12 cellular contexts compared by ENCODE assay signal in the genomic region with DNA sequence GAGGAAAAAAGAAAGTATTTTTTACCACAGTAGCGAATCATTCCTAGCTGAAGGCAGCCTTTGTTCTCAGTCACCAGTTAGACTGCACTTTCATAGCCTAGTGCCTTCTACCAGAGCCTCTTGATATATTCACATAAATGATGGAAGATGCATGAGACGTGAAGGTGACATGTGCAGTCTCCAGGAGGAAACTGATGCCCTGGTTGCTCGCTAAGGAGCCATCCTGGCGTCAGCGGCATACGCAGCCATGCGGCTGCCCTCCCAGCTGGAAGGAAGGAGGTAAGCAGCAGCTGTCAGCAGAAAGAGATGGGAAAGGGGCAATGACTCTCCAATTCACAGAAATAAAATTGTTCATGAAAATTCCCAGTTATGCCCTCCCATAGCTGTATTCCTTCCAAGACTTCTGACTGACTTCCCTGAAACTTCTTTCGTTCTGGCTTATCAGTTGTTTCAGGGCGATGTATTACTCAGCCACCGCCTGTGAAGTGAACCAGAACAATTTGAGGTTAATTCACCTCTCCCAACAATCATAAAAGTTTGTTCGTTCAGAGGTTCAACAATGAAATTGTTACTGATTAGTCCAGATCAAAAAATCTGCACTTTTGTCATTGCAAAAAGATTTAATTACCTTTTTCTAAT.
DNase-seq lines count a peak whose midpoint lies in the region; ATAC-seq, FAIRE-seq and TF ChIP-seq lines count a peak whose summit lies in the region.
"Had no signal": no experiment of that assay in that cellular context is flagged by ENCODE, and none has a peak within 500 bp of the region (broad histone marks: within the 10 kb centered on the region; RNA-seq: fewer than 3 reads in every experiment).

No MANE protein-coding gene starts in this region.

- no peaks in the 10 kb centered on the region for H3K36me3 Mint-ChIP-seq in neural progenitor cell

- TF ChIP-seq RAD21 in A549 (conservative IDR thresholded peaks at IDR 0.05 in 1 of 2, IDR thresholded peaks at IDR 0.05 in 1 of 2), result no peak

- TF ChIP-seq POLR2A in A549 (IDR thresholded peaks at IDR 0.05; ENCODE audit: low read length), result no peak

- no peaks in the 10 kb centered on the region for H3K9me3 ChIP-seq in A549
- no peaks in the 10 kb centered on the region for H3K9me3 ChIP-seq in neural progenitor cell (ENCODE audit: low read depth)

- no peak for TF ChIP-seq CTCF in A549 (IDR thresholded peaks at IDR 0.05)
- TF ChIP-seq CTCF in epithelial cell of proximal tubule (conservative IDR thresholded peaks at IDR 0.05; ENCODE audit: low read depth, low read length), result no peak
- TF ChIP-seq CTCF in neural progenitor cell (IDR thresholded peaks at IDR 0.05), result no peak

- H3K4me1 Mint-ChIP-seq in neural progenitor cell, result peaks cover 53% of the 10 kb centered on the region

- H3K4me3 Mint-ChIP-seq in neural progenitor cell, result no peak overlapping the region

- H3K4me2 ChIP-seq in A549 (peak overlapping the region; percentile 8; the same call in 1 of the 3 replicates), neural progenitor cell (peak overlapping the region; percentile 5)

- peak overlapping the region; percentile 61 for H2AFZ ChIP-seq in neural progenitor cell (replicated peaks)

- peaks cover 9% of the 10 kb centered on the region for H3F3A ChIP-seq in neural progenitor cell (ENCODE audit: low read depth)

- CTCF ChIA-PET in A549 (lab: Yijun Ruan, JAX), result no interaction called here

- POLR2A ChIA-PET in A549 (lab: Yijun Ruan, JAX), result no interaction called here

- no peak for DNase-seq in A549 (ENCODE audit: low read depth in 1 of 2, low spot score in 1 of 2)
- DNase-seq in RCC 7860 (ENCODE audit: low spot score), result peak; percentile 62
- DNase-seq in epithelial cell of proximal tubule (ENCODE audit: low read depth), result peak; percentile 37
- DNase-seq in neural progenitor cell (ENCODE audit: low spot score), result no peak
- DNase-seq in NCI-H146 treated with DMSO at 0.1 percent for 48 hours (lab: John Stamatoyannopoulos, UW; ENCODE audit: unreplicated experiment), result no peak
- DNase-seq in activated CD8-positive, alpha-beta memory T cell treated with anti-CD3 and anti-CD28 coated beads for 24 hours, result no peak
- no peak for DNase-seq in activated naive CD4-positive, alpha-beta T cell treated with Interleukin-2 at 50 U/mL for 16 hours
- DNase-seq: activated CD4-positive, alpha-beta T cell treated with anti-CD3 and anti-CD28 coated beads for 1 hour; H7; stimulated activated CD4-positive, alpha-beta T cell treated with anti-CD3 and anti-CD28 coated beads, Interleukin-12 subunit alpha, Interleukin-12 subunit beta, amount 100 ng/mL, for 4 hours had no signal

- H3K27me3 Mint-ChIP-seq in neural progenitor cell (ENCODE audit: insufficient read depth, low read depth), result no peaks in the 10 kb centered on the region

- H3K36me3 ChIP-seq in neural progenitor cell, result no peaks in the 10 kb centered on the region

- no peak overlapping the region for H3K4me3 ChIP-seq in A549
- H3K4me3 ChIP-seq in epithelial cell of proximal tubule (ENCODE audit: low read depth, low read length), result peak overlapping the region; percentile 36
- H3K4me3 ChIP-seq in neural progenitor cell, result no peak overlapping the region
- H3K4me3 ChIP-seq: GM12878 had no signal

- no peak overlapping the region for H3K27ac Mint-ChIP-seq in neural progenitor cell

- H3K79me2 ChIP-seq in neural progenitor cell (ENCODE audit: low read depth), result no peaks in the 10 kb centered on the region

- H3K9me3 Mint-ChIP-seq in neural progenitor cell, result no peaks in the 10 kb centered on the region

- no peaks in the 10 kb centered on the region for H3K27me3 ChIP-seq in neural progenitor cell

- no peak for FAIRE-seq in A549 (lab: Jason Lieb, UNC)
- peak; percentile 91 for FAIRE-seq in RCC 7860 (lab: Jason Lieb, UNC)
- FAIRE-seq: GM12878 had no signal

- H3K4me1 ChIP-seq in A549 (0 out of 3 replicates have a peak, but pooled peaks cover 4% of the 10 kb centered on the region), neural progenitor cell (peaks cover 43% of the 10 kb centered on the region)

- 79% methylated on average over 11 of the region's 11 CpGs for WGBS in A549 (ENCODE audit: missing lambda C conversion rate)

- no peak overlapping the region for H3K9ac ChIP-seq in neural progenitor cell

- no peaks in the 10 kb centered on the region for H4K20me1 ChIP-seq in neural progenitor cell (ENCODE audit: low read depth)

- TF ChIP-seq EP300 in A549 (IDR thresholded peaks at IDR 0.05), result no peak

- H3K27ac ChIP-seq in A549, result peak overlapping the region in 1 of 2 experiments; percentile 37; a peak in 2 of 6 replicates
- H3K27ac ChIP-seq in neural progenitor cell, result no peak overlapping the region

- no peak for ATAC-seq in A549
- ATAC-seq in GM18870 (IDR thresholded peaks at IDR 0.05; ENCODE audit: unreplicated experiment), result no peak
- ATAC-seq: GM12878 had no signal

TF ChIP-seq in A549, 52 proteins besides CTCF, POLR2A, EP300 and RAD21:
- TF ChIP-seq JUN (IDR thresholded peaks at IDR 0.05), result no peak
- TF ChIP-seq NR3C1 (IDR thresholded peaks at IDR 0.05), result no peak

Comparison
In these comparisons a context has a peak if more than half of its experiments do, and no peak if none do; other contexts are left out.
1. DNase-seq: peak in RCC 7860 (single experiment) and epithelial cell of proximal tubule (single experiment); none in A549 (0 of 2), neural progenitor cell (single experiment), NCI-H146 treated with DMSO at 0.1 percent for 48 hours (single experiment), activated CD8-positive, alpha-beta memory T cell treated with anti-CD3 and anti-CD28 coated beads for 24 hours (single experiment) and activated naive CD4-positive, alpha-beta T cell treated with Interleukin-2 at 50 U/mL for 16 hours (single experiment).